In genomic region chr9:89400398-89401116, GRCh38 we compare ENCODE assay signal across 8 cellular contexts.
DNase-seq lines count a peak whose midpoint lies in the region; ATAC-seq lines count a peak whose summit lies in the region.

No MANE protein-coding gene starts in this region.

- peaks cover 77% of the 10 kb centered on the region for H3K36me3 Mint-ChIP-seq in activated CD4-positive, alpha-beta T cell treated with anti-CD3 and anti-CD28 coated beads for 36 hours (ENCODE audit: low read depth)

- no peak overlapping the region for H3K4me3 Mint-ChIP-seq in activated CD4-positive, alpha-beta T cell treated with anti-CD3 and anti-CD28 coated beads for 36 hours

- DNase-seq in activated CD4-positive, alpha-beta T cell treated with anti-CD3 and anti-CD28 coated beads for 36 hours: no peak
- no peak for DNase-seq in activated CD4-positive, alpha-beta T cell treated with anti-CD3 and anti-CD28 coated beads, Interleukin-2, amount 50 U/mL, for 1 hour
- DNase-seq in SIG-M5 (lab: John Stamatoyannopoulos, UW) (peak; percentile 61), pons (ENCODE audit: low spot score) (peak; percentile 84), SW 1271 (lab: John Stamatoyannopoulos, UW) (no peak), DMS 273 treated with DMSO at 0.1 percent for 48 hours (lab: John Stamatoyannopoulos, UW) (no peak), superior temporal gyrus (ENCODE audit: extremely low spot score) (no peak)

- no peak for ATAC-seq in activated CD4-positive, alpha-beta T cell treated with anti-CD3 and anti-CD28 coated beads for 36 hours
- peak; percentile 59 for ATAC-seq in HG02840 (IDR thresholded peaks at IDR 0.05; ENCODE audit: low FRiP score, unreplicated experiment)

- no peaks in the 10 kb centered on the region for H3K27me3 Mint-ChIP-seq in activated CD4-positive, alpha-beta T cell treated with anti-CD3 and anti-CD28 coated beads for 36 hours

- CTCF ChIA-PET in activated CD4-positive, alpha-beta T cell treated with anti-CD3 and anti-CD28 coated beads for 36 hours (lab: Charles Lee): interaction anchor here (1.4 kb wide), 1 partner anchor 28 kb away, joined by 3 read pairs; no protein-coding TSS in a partner anchor

- peak overlapping the region; percentile 63 for H3K27ac Mint-ChIP-seq in activated CD4-positive, alpha-beta T cell treated with anti-CD3 and anti-CD28 coated beads for 36 hours

- POLR2A ChIA-PET in activated CD4-positive, alpha-beta T cell treated with anti-CD3 and anti-CD28 coated beads for 36 hours (lab: Charles Lee): no interaction called here

- intact Hi-C loops in activated CD4-positive, alpha-beta T cell treated with anti-CD3 and anti-CD28 coated beads for 36 hours (cut with DNase I, micrococcal nuclease): no loop called here

- H3K9me3 Mint-ChIP-seq in activated CD4-positive, alpha-beta T cell treated with anti-CD3 and anti-CD28 coated beads for 36 hours (ENCODE audit: low read depth): no peaks in the 10 kb centered on the region

- H3K4me1 Mint-ChIP-seq in activated CD4-positive, alpha-beta T cell treated with anti-CD3 and anti-CD28 coated beads for 36 hours: peaks cover 18% of the 10 kb centered on the region

Comparison
In these comparisons a context has a peak if more than half of its experiments do, and no peak if none do; other contexts are left out.
1. DNase-seq: peak in SIG-M5 (single experiment) and pons (single experiment); none in activated CD4-positive, alpha-beta T cell treated with anti-CD3 and anti-CD28 coated beads for 36 hours (single experiment), activated CD4-positive, alpha-beta T cell treated with anti-CD3 and anti-CD28 coated beads, Interleukin-2, amount 50 U/mL, for 1 hour (single experiment), SW 1271 (0 of 2), DMS 273 treated with DMSO at 0.1 percent for 48 hours (single experiment) and superior temporal gyrus (single experiment).